9 cellular contexts compared by ENCODE assay signal in the genomic region with DNA sequence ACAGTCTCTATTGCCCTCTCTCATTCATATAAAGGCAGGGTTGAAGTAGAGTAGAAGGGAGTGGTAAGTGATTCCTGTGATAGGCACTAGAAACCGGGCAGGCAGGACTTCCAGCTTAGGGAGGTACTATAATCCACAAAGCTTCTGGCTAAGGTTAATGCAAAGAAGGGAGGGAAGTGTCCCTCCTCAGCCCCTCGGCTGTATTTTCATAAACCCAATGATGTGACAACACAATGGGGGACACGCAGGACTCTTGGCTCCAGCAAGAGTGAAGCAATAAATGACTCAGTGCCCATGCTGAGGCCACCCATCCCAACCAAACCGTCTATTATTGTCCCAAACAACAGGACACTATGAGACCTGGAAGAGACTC.
A peak's percentile ranks its signal among the peaks of the same experiment; 100 is the strongest.
DNase-seq lines count a peak whose midpoint lies in the region; ATAC-seq and TF ChIP-seq lines count a peak whose summit lies in the region.
"Had no signal": no experiment of that assay in that cellular context is flagged by ENCODE, and none has a peak within 500 bp of the region (broad histone marks: within the 10 kb centered on the region; RNA-seq: fewer than 3 reads in every experiment).

No MANE protein-coding gene starts in this region.

- peak overlapping the region; percentile 54; the same call in 2 of the 3 replicates for H2BK15ac ChIP-seq in IMR-90 (ENCODE audit: low read depth, low read length)

- H3K4ac ChIP-seq in IMR-90 (ENCODE audit: low read depth, low read length): peak overlapping the region; percentile 88

- no peak for DNase-seq in IMR-90
- DNase-seq in breast epithelium (ENCODE audit: low spot score in 2 of 2): peak in 1 of 2 donors; percentile 35
- no peak for DNase-seq in dorsolateral prefrontal cortex

- TF ChIP-seq POLR2A in IMR-90 (IDR thresholded peaks at IDR 0.05; ENCODE audit: low read depth, low read length) (no peak), breast epithelium (IDR thresholded peaks at IDR 0.05) (no peak)

- peaks cover 40% of the 10 kb centered on the region for H3K9me1 ChIP-seq in IMR-90 (ENCODE audit: insufficient read depth, low read length)

- WGBS in IMR-90 (ENCODE audit: extremely low coverage in 2 of 2, insufficient read length in 1 of 2), 2 experiments: 0% methylated on average over 1 of the region's 4 CpGs; no CpG with 5 or more reads in 1 of the 2 experiments

- ATAC-seq in IMR-90 (ENCODE audit: low read depth) (peak; percentile 19), HG02840 (IDR thresholded peaks at IDR 0.05; ENCODE audit: low FRiP score, unreplicated experiment) (no peak), GM21515 (IDR thresholded peaks at IDR 0.05; ENCODE audit: unreplicated experiment) (no peak), GM18907 (IDR thresholded peaks at IDR 0.05; ENCODE audit: unreplicated experiment) (no peak)

- dilution Hi-C loops in IMR-90 (cut with HindIII; ENCODE audit: low sequenced_read_pairs, unreplicated experiment): no loop called here

- peak overlapping the region; percentile 83 for H2BK20ac ChIP-seq in IMR-90 (ENCODE audit: low read depth, low read length)

- peak overlapping the region; percentile 80 to 93 (median 93) for H3K27ac Mint-ChIP-seq in nephron
- H3K27ac Mint-ChIP-seq: dendritic cell treated with granulocyte-macrophage colony-stimulating factor and Interleukin-4, amounts not matched to agents 40 ng/mL and 50 ng/mL, for 4 days had no signal

- H3K4me3 ChIP-seq in GM08714 (ENCODE audit: low read length) (peak overlapping the region; percentile 40; the same call in 1 of the 2 replicates), IMR-90 (ENCODE audit: insufficient read depth, low read depth, low read length) (no peak overlapping the region), breast epithelium (peak overlapping the region in 1 of 3 donors; percentile 30), dorsolateral prefrontal cortex (no peak overlapping the region)

- TF ChIP-seq CTCF in IMR-90 (conservative IDR thresholded peaks at IDR 0.05; ENCODE audit: low read depth, low read length) (no peak), breast epithelium (IDR thresholded peaks at IDR 0.05) (no peak), nephron (IDR thresholded peaks at IDR 0.05; ENCODE audit: unreplicated experiment in 3 of 3) (no peak), dorsolateral prefrontal cortex (IDR thresholded peaks at IDR 0.05 in 54 of 56, conservative IDR thresholded peaks at IDR 0.05 in 2 of 56; ENCODE audit: low read depth in 1 of 56, partially characterized antibody in 56 of 56) (no peak)

- peaks cover 37% of the 10 kb centered on the region for H3K4me1 ChIP-seq in IMR-90 (ENCODE audit: control insufficient read depth, insufficient read depth, low read length)
- peaks cover 4 to 30% of the 10 kb centered on the region in 2 donors for H3K4me1 ChIP-seq in breast epithelium

- BruUV-seq in IMR-90 (replicated peaks; lab: Mats Ljungman, UMichigan): no TSS peak

- intact Hi-C loops in IMR-90 (cut with micrococcal nuclease): loop anchor here (1.0 kb wide), 1 partner anchor 26 kb away; no protein-coding TSS in a partner anchor
- intact Hi-C loops in breast epithelium (cut with DNase I; ENCODE audit: low total_unique reads): no loop called here
- intact Hi-C loops in dorsolateral prefrontal cortex (cut with DNase I): no loop called here

- H4K8ac ChIP-seq in IMR-90 (ENCODE audit: low read depth in 2 of 2, low read length in 2 of 2): peak overlapping the region; percentile 12 to 69; a peak in 2 of 4 replicates

- POLR2A ChIA-PET in IMR-90 (lab: Charles Lee; ENCODE audit: unreplicated experiment): no interaction called here

- H3K56ac ChIP-seq in IMR-90 (ENCODE audit: extremely low read depth, insufficient read depth, low read length): peak overlapping the region; percentile 48

- peak overlapping the region; percentile 71 for H2BK5ac ChIP-seq in IMR-90 (ENCODE audit: low read depth, low read length, poor library complexity, severe bottlenecking)

- H4K20me1 ChIP-seq in IMR-90 (ENCODE audit: insufficient read depth, low read length): peaks cover 79% of the 10 kb centered on the region

- peak overlapping the region; percentile 75 for H3K18ac ChIP-seq in IMR-90 (ENCODE audit: low read depth, low read length)

- no peak overlapping the region for H3K4me3 Mint-ChIP-seq in nephron
- H3K4me3 Mint-ChIP-seq: dendritic cell treated with granulocyte-macrophage colony-stimulating factor and Interleukin-4, amounts not matched to agents 40 ng/mL and 50 ng/mL, for 4 days had no signal

- H3K79me1 ChIP-seq in IMR-90 (ENCODE audit: low read depth in 1 of 2, low read length in 2 of 2): peaks cover 14 to 79% of the 10 kb centered on the region in 2 experiments

- H2BK120ac ChIP-seq in IMR-90 (ENCODE audit: low read depth, low read length): peak overlapping the region; percentile 50

- peaks cover 86% of the 10 kb centered on the region for H3K4me1 Mint-ChIP-seq in nephron

- peak overlapping the region; percentile 25 for H4K5ac ChIP-seq in IMR-90 (ENCODE audit: low read depth, low read length)

- H3K14ac ChIP-seq in IMR-90 (replicated peaks; ENCODE audit: low read depth, low read length): peak overlapping the region; percentile 74

- H3K27me3 ChIP-seq in IMR-90 (ENCODE audit: control insufficient read depth, insufficient read depth, low read length): no peaks in the 10 kb centered on the region
- H3K27me3 ChIP-seq in breast epithelium: no peaks in the 10 kb centered on the region
- H3K27me3 ChIP-seq in dorsolateral prefrontal cortex: no peaks in the 10 kb centered on the region

- in situ Hi-C loops in IMR-90 (cut with MboI; ENCODE audit: low sequenced_read_pairs): no loop called here

- H2AK9ac ChIP-seq in IMR-90 (replicated peaks; ENCODE audit: low read depth, low read length, poor library complexity): peak overlapping the region; percentile 86

- no peaks in the 10 kb centered on the region for H3K9me3 ChIP-seq in IMR-90 (ENCODE audit: control insufficient read depth, insufficient read depth, low read length)
- H3K9me3 ChIP-seq in breast epithelium: no peaks in the 10 kb centered on the region

- peak overlapping the region; percentile 80 for H3K4me2 ChIP-seq in IMR-90 (ENCODE audit: low read depth, low read length)

- TF ChIP-seq RAD21 in IMR-90 (IDR thresholded peaks at IDR 0.05; ENCODE audit: low read length): no peak

- H4K91ac ChIP-seq in IMR-90 (ENCODE audit: insufficient read depth, low read depth, low read length): peak overlapping the region; percentile 64; the same call in 1 of the 2 replicates

- H3K36me3 ChIP-seq in IMR-90 (ENCODE audit: control insufficient read depth, insufficient read depth, low read length): no peaks in the 10 kb centered on the region; the same call in 1 of the 2 replicates
- H3K36me3 ChIP-seq in breast epithelium: no peaks in the 10 kb centered on the region

- peaks cover 5% of the 10 kb centered on the region for H3K36me3 Mint-ChIP-seq in nephron (ENCODE audit: low read depth)

- peak overlapping the region; percentile 68 for H2AK5ac ChIP-seq in IMR-90 (ENCODE audit: low read depth, low read length)

- peak overlapping the region; percentile 35; the same call in 1 of the 2 replicates for H3K23ac ChIP-seq in IMR-90 (ENCODE audit: low read depth, low read length)

- H3K27ac ChIP-seq in IMR-90 (ENCODE audit: insufficient read depth, low read length): peak overlapping the region; percentile 79
- H3K27ac ChIP-seq in breast epithelium: peak overlapping the region; percentile 83 to 88
- peak overlapping the region in 19 of 59 donors; percentile 4 to 62 (median 23) for H3K27ac ChIP-seq in dorsolateral prefrontal cortex

- H2AFZ ChIP-seq in IMR-90 (replicated peaks; ENCODE audit: low read length, poor library complexity): no peak overlapping the region

- H3K9me3 Mint-ChIP-seq in nephron: no peaks in the 10 kb centered on the region
- H3K9me3 Mint-ChIP-seq: dendritic cell treated with granulocyte-macrophage colony-stimulating factor and Interleukin-4, amounts not matched to agents 40 ng/mL and 50 ng/mL, for 4 days had no signal

- CTCF ChIA-PET in IMR-90 (lab: Yijun Ruan, JAX): interaction anchor here (1.1 kb wide), 1 partner anchor 334 kb away, joined by 3 read pairs; no protein-coding TSS in a partner anchor

- peak overlapping the region; percentile 30 for H3K9ac ChIP-seq in IMR-90 (ENCODE audit: low read depth, low read length)

- H3K27me3 Mint-ChIP-seq in nephron (ENCODE audit: low read depth): peaks cover 8% of the 10 kb centered on the region
- H3K27me3 Mint-ChIP-seq: dendritic cell treated with granulocyte-macrophage colony-stimulating factor and Interleukin-4, amounts not matched to agents 40 ng/mL and 50 ng/mL, for 4 days had no signal

TF ChIP-seq in IMR-90, 13 proteins besides CTCF, POLR2A, EP300 and RAD21:
- no peak for TF ChIP-seq RCOR1 (IDR thresholded peaks at IDR 0.05; ENCODE audit: insufficient replicate concordance, low read length)
- TF ChIP-seq FOS (IDR thresholded peaks at IDR 0.05; ENCODE audit: low read depth, low read length): 0 out of 2 replicates have a peak, but pooled peaks have one; percentile 49
- TF ChIP-seq, protein P1, sequence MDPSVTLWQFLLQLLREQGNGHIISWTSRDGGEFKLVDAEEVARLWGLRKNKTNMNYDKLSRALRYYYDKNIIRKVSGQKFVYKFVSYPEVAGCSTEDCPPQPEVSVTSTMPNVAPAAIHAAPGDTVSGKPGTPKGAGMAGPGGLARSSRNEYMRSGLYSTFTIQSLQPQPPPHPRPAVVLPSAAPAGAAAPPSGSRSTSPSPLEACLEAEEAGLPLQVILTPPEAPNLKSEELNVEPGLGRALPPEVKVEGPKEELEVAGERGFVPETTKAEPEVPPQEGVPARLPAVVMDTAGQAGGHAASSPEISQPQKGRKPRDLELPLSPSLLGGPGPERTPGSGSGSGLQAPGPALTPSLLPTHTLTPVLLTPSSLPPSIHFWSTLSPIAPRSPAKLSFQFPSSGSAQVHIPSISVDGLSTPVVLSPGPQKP (IDR thresholded peaks at IDR 0.05; ENCODE audit: borderline replicate concordance, low read depth, low read length): no peak
- peak; percentile 97 for TF ChIP-seq CEBPB (IDR thresholded peaks at IDR 0.05; ENCODE audit: low read depth, low read length)
- TF ChIP-seq SMC3 (IDR thresholded peaks at IDR 0.05; ENCODE audit: low read depth, low read length): no peak
- TF ChIP-seq MAZ (IDR thresholded peaks at IDR 0.05; ENCODE audit: borderline replicate concordance, low read depth, low read length): no peak
- TF ChIP-seq, protein P2, sequence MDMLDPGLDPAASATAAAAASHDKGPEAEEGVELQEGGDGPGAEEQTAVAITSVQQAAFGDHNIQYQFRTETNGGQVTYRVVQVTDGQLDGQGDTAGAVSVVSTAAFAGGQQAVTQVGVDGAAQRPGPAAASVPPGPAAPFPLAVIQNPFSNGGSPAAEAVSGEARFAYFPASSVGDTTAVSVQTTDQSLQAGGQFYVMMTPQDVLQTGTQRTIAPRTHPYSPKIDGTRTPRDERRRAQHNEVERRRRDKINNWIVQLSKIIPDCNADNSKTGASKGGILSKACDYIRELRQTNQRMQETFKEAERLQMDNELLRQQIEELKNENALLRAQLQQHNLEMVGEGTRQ (IDR thresholded peaks at IDR 0.05; ENCODE audit: low read depth, low read length): no peak
